Comparison of ENCODE assay signal across 8 cellular contexts in genomic region chr4:185210102-185210981, GRCh38. TPM values are rescaled to one million over a fixed set of nuclear protein-coding genes. Genes with fewer than 3 reads are reported as not detected.
DNase-seq lines count a peak whose midpoint lies in the region; ATAC-seq and TF ChIP-seq lines count a peak whose summit lies in the region.

No MANE protein-coding gene starts in this region.

- peak overlapping the region; percentile 88 to 94 (median 91) for H3K4me3 Mint-ChIP-seq in brain

- TF ChIP-seq CTCF in AG09309 (IDR thresholded peaks at IDR 0.05; ENCODE audit: control insufficient read depth, insufficient read depth, low read depth, low read length, missing control alignments) = no peak
- no peak for TF ChIP-seq CTCF in brain (conservative IDR thresholded peaks at IDR 0.05)

- intact Hi-C loops in sciatic nerve (cut with DNase I) = no loop called here

- ATAC-seq in HG03159 (IDR thresholded peaks at IDR 0.05; ENCODE audit: unreplicated experiment) (peak; percentile 8), sciatic nerve (peak; percentile 59)

- no peak for DNase-seq in AG09309 (ENCODE audit: low read depth)
- DNase-seq in T-helper 1 cell = peak; percentile 16 to 43 (median 29)
- peak; percentile 65 for DNase-seq in sciatic nerve (ENCODE audit: low spot score)
- DNase-seq in NCI-H226 = no peak

- in situ Hi-C loops in GM18951 (cut with MboI; ENCODE audit: low sequenced_read_pairs, unreplicated experiment) = no loop called here

- peak; percentile 35 for TF ChIP-seq POLR2A in GM18951 (IDR thresholded peaks at IDR 0.05; ENCODE audit: extremely low read depth, insufficient read depth, insufficient read length)

- H3K4me3 ChIP-seq in AG09309 (ENCODE audit: control insufficient read depth, low read depth, low read length) = peak overlapping the region; percentile 98
- H3K4me3 ChIP-seq in iPS-11a (ENCODE audit: low read depth, low read length) = peak overlapping the region; percentile 91

- H3K4me1 Mint-ChIP-seq in brain = peaks cover 46% of the 10 kb centered on the region

- H3K27me3 Mint-ChIP-seq in brain = peaks cover 11% of the 10 kb centered on the region

- peaks cover 5% of the 10 kb centered on the region for H3K36me3 Mint-ChIP-seq in brain

- H3K27ac Mint-ChIP-seq in brain = peak overlapping the region; percentile 87 to 98 (median 94)

- H3K9me3 Mint-ChIP-seq in brain = no peaks in the 10 kb centered on the region

RNA-seq across cellular contexts. Expression of gene SNX25, which starts 0.9 kb away (rescaled TPM):
- 2.2 TPM for polyA plus RNA-seq in brain (ENCODE audit: insufficient read depth, low read depth, low replicate concordance)
- 33.6 TPM for total RNA-seq in sciatic nerve

RNA-seq across cellular contexts. Expression of gene CFAP97, which starts 6.5 kb away (rescaled TPM):
- 6.2 TPM for polyA plus RNA-seq in brain (ENCODE audit: insufficient read depth, low read depth, low replicate concordance)
- 44.8 TPM for total RNA-seq in sciatic nerve

Comparison
In these comparisons a context has a peak if more than half of its experiments do, and no peak if none do; other contexts are left out.
1. DNase-seq: peak in T-helper 1 cell (5 of 5) and sciatic nerve (single experiment); none in AG09309 (single experiment) and NCI-H226 (single experiment).